In genomic region chr3:173733029-173733652, GRCh38 we compare ENCODE assay signal across 8 cellular contexts.
DNase-seq lines count a peak whose midpoint lies in the region; ATAC-seq and TF ChIP-seq lines count a peak whose summit lies in the region.

No MANE protein-coding gene starts in this region.

- intact Hi-C loops in activated naive CD4-positive, alpha-beta T cell treated with anti-CD3 and anti-CD28 coated beads for 36 hours (cut with micrococcal nuclease) = no loop called here

- CTCF ChIA-PET in SK-N-SH (lab: Yijun Ruan, JAX) = interaction anchor here (0.6 to 2.4 kb wide), 12 partner anchors 9 to 1793 kb away, joined by 3 to 8 read pairs (median 3); no protein-coding TSS in a partner anchor
- CTCF ChIA-PET in activated naive CD4-positive, alpha-beta T cell treated with anti-CD3 and anti-CD28 coated beads for 36 hours (lab: Charles Lee) = no interaction called here

- H3K9ac ChIP-seq in SK-N-SH = no peak overlapping the region

- H3K27ac ChIP-seq in SK-N-SH (ENCODE audit: low read depth in 2 of 2, low read length in 1 of 2) = no peak overlapping the region
- H3K27ac ChIP-seq in hepatocyte = no peak overlapping the region

- H3K36me3 Mint-ChIP-seq in activated naive CD4-positive, alpha-beta T cell treated with anti-CD3 and anti-CD28 coated beads for 36 hours (ENCODE audit: low read depth) = no peaks in the 10 kb centered on the region

- H2AFZ ChIP-seq in SK-N-SH (ENCODE audit: low read depth) (0 out of 2 replicates have a peak overlapping the region, but pooled peaks have one; percentile 16), hepatocyte (no peak overlapping the region)

- peak; percentile 74 for TF ChIP-seq CTCF in SK-N-SH (IDR thresholded peaks at IDR 0.05)
- peak; percentile 61 for TF ChIP-seq CTCF in hepatocyte (IDR thresholded peaks at IDR 0.05; ENCODE audit: poor library complexity)

- 13% methylated on average over 1 of the region's 1 CpG for WGBS in SK-N-SH (ENCODE audit: low lambda C conversion rate)
- 66% methylated on average over 1 of the region's 1 CpG for WGBS in hepatocyte (ENCODE audit: low lambda C conversion rate, missing lambda C conversion rate)

- H3K9me3 Mint-ChIP-seq in activated naive CD4-positive, alpha-beta T cell treated with anti-CD3 and anti-CD28 coated beads for 36 hours = peaks cover 2% of the 10 kb centered on the region

- ATAC-seq in GM18909 (IDR thresholded peaks at IDR 0.05; ENCODE audit: poor library complexity, unreplicated experiment) = no peak
- no peak for ATAC-seq in GM18907 (IDR thresholded peaks at IDR 0.05; ENCODE audit: unreplicated experiment)

- no peak for TF ChIP-seq EP300 in SK-N-SH (IDR thresholded peaks at IDR 0.05; ENCODE audit: borderline replicate concordance in 1 of 2, low read depth in 1 of 2, low read length in 1 of 2)

- H3K9me2 ChIP-seq in SK-N-SH (no peaks in the 10 kb centered on the region), hepatocyte (replicated peaks; ENCODE audit: insufficient read depth) (no peaks in the 10 kb centered on the region)

- H3K4me1 ChIP-seq in SK-N-SH (ENCODE audit: control insufficient read depth in 1 of 2, insufficient read depth in 2 of 2, low read depth in 1 of 2, low read length in 1 of 2) = peaks cover 0 to 10% of the 10 kb centered on the region in 2 experiments; a peak in 1 of 4 replicates
- no peaks in the 10 kb centered on the region for H3K4me1 ChIP-seq in hepatocyte (ENCODE audit: insufficient read depth)

- H3K4me3 Mint-ChIP-seq in activated naive CD4-positive, alpha-beta T cell treated with anti-CD3 and anti-CD28 coated beads for 36 hours = no peak overlapping the region

- no peak overlapping the region for H3K4me3 ChIP-seq in SK-N-SH (ENCODE audit: low read depth in 2 of 2, low read length in 1 of 2)
- H3K4me3 ChIP-seq in hepatocyte = no peak overlapping the region

- H3K36me3 ChIP-seq in SK-N-SH (replicated peaks in 1 of 2; ENCODE audit: control insufficient read depth in 1 of 2, insufficient read depth in 2 of 2, low read length in 1 of 2) = no peaks in the 10 kb centered on the region
- no peaks in the 10 kb centered on the region for H3K36me3 ChIP-seq in hepatocyte (replicated peaks; ENCODE audit: insufficient read depth, low read depth)

- POLR2A ChIA-PET in SK-N-SH (lab: Yijun Ruan, JAX) = no interaction called here

- no peaks in the 10 kb centered on the region for H3K4me1 Mint-ChIP-seq in activated naive CD4-positive, alpha-beta T cell treated with anti-CD3 and anti-CD28 coated beads for 36 hours (ENCODE audit: low read depth)

- peak; percentile 56 for TF ChIP-seq RAD21 in SK-N-SH (IDR thresholded peaks at IDR 0.05; ENCODE audit: low read length)

- H3K9me3 ChIP-seq in SK-N-SH (no peaks in the 10 kb centered on the region), hepatocyte (ENCODE audit: low read depth) (no peaks in the 10 kb centered on the region)

- H4K20me1 ChIP-seq in SK-N-SH (ENCODE audit: insufficient read depth) = no peaks in the 10 kb centered on the region
- no peaks in the 10 kb centered on the region for H4K20me1 ChIP-seq in hepatocyte (ENCODE audit: insufficient read depth, poor library complexity, severe bottlenecking)

- H3K27ac Mint-ChIP-seq in activated naive CD4-positive, alpha-beta T cell treated with anti-CD3 and anti-CD28 coated beads for 36 hours = no peak overlapping the region

- H3K79me2 ChIP-seq in SK-N-SH (ENCODE audit: insufficient read depth) = no peaks in the 10 kb centered on the region
- H3K79me2 ChIP-seq in hepatocyte = no peaks in the 10 kb centered on the region

- H3K4me2 ChIP-seq in SK-N-SH = no peak overlapping the region
- H3K4me2 ChIP-seq in hepatocyte = no peak overlapping the region

- H3K27me3 Mint-ChIP-seq in activated naive CD4-positive, alpha-beta T cell treated with anti-CD3 and anti-CD28 coated beads for 36 hours (ENCODE audit: low read depth) = no peaks in the 10 kb centered on the region

- peaks cover 22% of the 10 kb centered on the region for H3F3A ChIP-seq in SK-N-SH (replicated peaks; ENCODE audit: insufficient read depth)

- DNase-seq in AG08395 (ENCODE audit: low spot score) (peak; percentile 35), HCEC 1CT (peak; percentile 44), SK-N-SH (peak; percentile 4), hepatocyte (ENCODE audit: low spot score) (peak; percentile 47), DMS79 (lab: John Stamatoyannopoulos, UW) (no peak)
- no peak for DNase-seq in activated naive CD4-positive, alpha-beta T cell treated with anti-CD3 and anti-CD28 coated beads for 36 hours

- H3K27me3 ChIP-seq in SK-N-SH (ENCODE audit: insufficient read depth) (no peaks in the 10 kb centered on the region), hepatocyte (no peaks in the 10 kb centered on the region)

TF ChIP-seq in SK-N-SH, 30 proteins besides CTCF, POLR2A, EP300 and RAD21:
- TF ChIP-seq FOSL2 (IDR thresholded peaks at IDR 0.05; ENCODE audit: borderline replicate concordance, low read depth) (no peak), FOXJ3 (CRISPR knock-in tag; IDR thresholded peaks at IDR 0.05) (no peak), SMC3 (IDR thresholded peaks at IDR 0.05; ENCODE audit: low read depth, low read length) (peak; percentile 41)

Comparison
In these comparisons a context has a peak if more than half of its experiments do, and no peak if none do; other contexts are left out.
1. DNase-seq: peak in AG08395 (single experiment), HCEC 1CT (single experiment), SK-N-SH (single experiment) and hepatocyte (single experiment); none in DMS79 (single experiment) and activated naive CD4-positive, alpha-beta T cell treated with anti-CD3 and anti-CD28 coated beads for 36 hours (single experiment).